Comparison of ENCODE assay signal across 8 cellular contexts in the genomic region with DNA sequence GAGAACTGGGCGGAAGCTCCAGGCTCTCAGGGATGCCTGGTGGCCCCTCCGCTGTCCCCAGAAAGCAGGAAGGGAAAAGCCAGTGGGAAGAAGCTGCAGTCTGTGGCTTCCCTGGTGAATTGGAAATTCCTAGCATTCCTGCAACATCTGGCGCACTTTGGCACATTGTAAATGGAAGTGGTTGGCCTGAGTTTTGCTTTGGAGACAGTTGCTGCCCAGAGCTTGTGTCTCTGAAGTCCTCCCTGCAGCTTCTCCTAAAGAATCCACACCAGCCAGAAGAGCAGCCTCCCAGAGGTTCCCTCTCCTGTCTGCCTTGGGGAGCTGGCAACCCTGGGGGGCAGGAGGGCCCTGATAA. TPM values are rescaled to one million over a fixed set of nuclear protein-coding genes. Genes with fewer than 3 reads are reported as not detected.
DNase-seq lines count a peak whose midpoint lies in the region; ATAC-seq, FAIRE-seq and TF ChIP-seq lines count a peak whose summit lies in the region.

No MANE protein-coding gene starts in this region.

- H3K4me2 ChIP-seq in astrocyte (ENCODE audit: low read length), result peak overlapping the region; percentile 73
- H3K4me2 ChIP-seq in hepatocyte, result peak overlapping the region; percentile 72

- FAIRE-seq in H54 (lab: Jason Lieb, UNC), result no peak
- peak; percentile 50 for FAIRE-seq in astrocyte (lab: Jason Lieb, UNC)

- H3K36me3 ChIP-seq in astrocyte (ENCODE audit: insufficient read depth, low read length), result peaks cover 2% of the 10 kb centered on the region
- H3K36me3 ChIP-seq in hepatocyte (replicated peaks; ENCODE audit: insufficient read depth, low read depth), result no peaks in the 10 kb centered on the region
- H3K36me3 ChIP-seq in skeletal muscle tissue (ENCODE audit: control insufficient read depth in 3 of 3, insufficient read depth in 3 of 3, low read length in 3 of 3), result peaks cover 0 to 4% (median 2%) of the 10 kb centered on the region in 3 donors

- 52% methylated on average over 3 of the region's 3 CpGs for WGBS in hepatocyte (ENCODE audit: low lambda C conversion rate, missing lambda C conversion rate)

- H3K9me2 ChIP-seq in hepatocyte (replicated peaks; ENCODE audit: insufficient read depth), result no peaks in the 10 kb centered on the region

- no peaks in the 10 kb centered on the region for H3K9me3 Mint-ChIP-seq in astrocyte (ENCODE audit: unreplicated experiment)

- H3K27me3 Mint-ChIP-seq in astrocyte (ENCODE audit: low read depth, unreplicated experiment), result no peaks in the 10 kb centered on the region

- no peak for ATAC-seq in GM18858 (IDR thresholded peaks at IDR 0.05; ENCODE audit: unreplicated experiment)

- TF ChIP-seq POLR2A in H54 (IDR thresholded peaks at IDR 0.05; ENCODE audit: low read depth, low read length), result no peak

- H2AFZ ChIP-seq in astrocyte (ENCODE audit: low read depth, low read length) (no peak overlapping the region), hepatocyte (no peak overlapping the region)

- peak overlapping the region; percentile 58 for H3K9ac ChIP-seq in astrocyte (ENCODE audit: low read length)
- peak overlapping the region in 1 of 3 donors; percentile 57 for H3K9ac ChIP-seq in skeletal muscle tissue (ENCODE audit: low read depth in 1 of 3, low read length in 3 of 3)

- H4K20me1 ChIP-seq in astrocyte (ENCODE audit: insufficient read depth, low read length) (peaks cover 49% of the 10 kb centered on the region), hepatocyte (ENCODE audit: insufficient read depth, poor library complexity, severe bottlenecking) (no peaks in the 10 kb centered on the region)

- H3K27ac ChIP-seq in astrocyte (ENCODE audit: low read depth, low read length) (peak overlapping the region; percentile 14), hepatocyte (peak overlapping the region; percentile 99), skeletal muscle tissue (ENCODE audit: low read depth, low read length) (peak overlapping the region; percentile 74)

- H3K4me3 Mint-ChIP-seq in astrocyte (ENCODE audit: unreplicated experiment), result peak overlapping the region; percentile 27

- H3K4me1 ChIP-seq in astrocyte (ENCODE audit: insufficient read depth, low read length) (peaks cover 34% of the 10 kb centered on the region), hepatocyte (ENCODE audit: insufficient read depth) (peaks cover 60% of the 10 kb centered on the region), skeletal muscle tissue (ENCODE audit: control insufficient read depth in 3 of 3, insufficient read depth in 3 of 3, low read length in 3 of 3) (peaks cover 36 to 38% (median 37%) of the 10 kb centered on the region in 3 donors)

- TF ChIP-seq CTCF in astrocyte (IDR thresholded peaks at IDR 0.05; ENCODE audit: insufficient read depth, low read depth, low read length) (no peak), hepatocyte (IDR thresholded peaks at IDR 0.05; ENCODE audit: poor library complexity) (no peak)

- no peaks in the 10 kb centered on the region for H3K9me3 ChIP-seq in astrocyte (ENCODE audit: insufficient read depth, low read depth, low read length)
- no peaks in the 10 kb centered on the region for H3K9me3 ChIP-seq in hepatocyte (ENCODE audit: low read depth)
- no peaks in the 10 kb centered on the region for H3K9me3 ChIP-seq in skeletal muscle tissue (ENCODE audit: control insufficient read depth in 3 of 3, low read length in 3 of 3)

- DNase-seq in H54 (ENCODE audit: insufficient read length, low spot score), result peak; percentile 49
- DNase-seq in astrocyte (ENCODE audit: low read depth), result peak; percentile 69
- peak; percentile 55 for DNase-seq in hepatocyte (ENCODE audit: low spot score)
- DNase-seq in superior temporal gyrus (ENCODE audit: extremely low spot score), result no peak
- DNase-seq in activated CD4-positive, alpha-beta T cell treated with anti-CD3 and anti-CD28 coated beads for 4 hours, result no peak
- DNase-seq in NCI-H1105 treated with DMSO at 0.1 percent for 48 hours (lab: John Stamatoyannopoulos, UW), result no peak

- no peaks in the 10 kb centered on the region for H3K79me2 ChIP-seq in astrocyte (ENCODE audit: insufficient read depth, low read length)
- H3K79me2 ChIP-seq in hepatocyte, result peaks cover 62% of the 10 kb centered on the region

- no peak overlapping the region for H3K4me3 ChIP-seq in astrocyte (ENCODE audit: insufficient read depth, low read depth, low read length)
- H3K4me3 ChIP-seq in hepatocyte, result no peak overlapping the region
- no peak overlapping the region for H3K4me3 ChIP-seq in skeletal muscle tissue (ENCODE audit: low read length in 3 of 3)

- H3K27me3 ChIP-seq in astrocyte (ENCODE audit: insufficient read depth, low read length) (no peaks in the 10 kb centered on the region), hepatocyte (no peaks in the 10 kb centered on the region), skeletal muscle tissue (ENCODE audit: control insufficient read depth in 3 of 3, insufficient read depth in 3 of 3, low read length in 3 of 3) (no peaks in the 10 kb centered on the region)

- peaks cover 15% of the 10 kb centered on the region for H3K36me3 Mint-ChIP-seq in astrocyte (ENCODE audit: low read depth, unreplicated experiment)

- peak overlapping the region; percentile 91 for H3K27ac Mint-ChIP-seq in astrocyte (ENCODE audit: unreplicated experiment)

- peaks cover 36% of the 10 kb centered on the region for H3K4me1 Mint-ChIP-seq in astrocyte (ENCODE audit: low read depth, unreplicated experiment)

RNA-seq across cellular contexts. Expression of gene ARHGEF10L, which starts 48.2 kb away (rescaled TPM):
- total RNA-seq in astrocyte, result 14.2 and 15.7 TPM in 2 replicates
- 33.0 and 48.3 TPM in 2 replicates for total RNA-seq in hepatocyte
- polyA plus RNA-seq in hepatocyte, result 40.4 and 48.2 TPM in 2 replicates
- total RNA-seq in skeletal muscle tissue, result 16.7 TPM

Comparison
In these comparisons a context has a peak if more than half of its experiments do, and no peak if none do; other contexts are left out.
1. DNase-seq: peak in H54 (single experiment), astrocyte (single experiment) and hepatocyte (single experiment); none in superior temporal gyrus (single experiment), activated CD4-positive, alpha-beta T cell treated with anti-CD3 and anti-CD28 coated beads for 4 hours (0 of 2) and NCI-H1105 treated with DMSO at 0.1 percent for 48 hours (single experiment).
2. H3K27ac ChIP-seq: peak in every context shown above with its lines; median percentile 99 in hepatocyte; 74 in skeletal muscle tissue; 14 in astrocyte.